ENCODE assay signal across 13 cellular contexts in genomic region chr2:63743170-63743975, GRCh38.
"Had no signal": no experiment of that assay in that cellular context is flagged by ENCODE, and none has a peak within 500 bp of the region (broad histone marks: within the 10 kb centered on the region; RNA-seq: fewer than 3 reads in every experiment).

No MANE protein-coding gene starts in this region.

- H3K4me3 Mint-ChIP-seq: activated naive CD8-positive, alpha-beta T cell treated with anti-CD3 and anti-CD28 coated beads, Interleukin-2, amount 10 ng/mL, durations not matched to agents 7 days and 5 days; effector memory CD8-positive, alpha-beta T cell; neural crest cell; stimulated activated effector memory CD8-positive, alpha-beta T cell treated with anti-CD3 and anti-CD28 coated beads, Interleukin-12 subunit alpha, Interleukin-12 subunit beta, amount 100 ng/mL, for 72 hours had no signal

- H3K27ac ChIP-seq: ascending aorta, breast epithelium, ovary had no signal

- H3K4me3 ChIP-seq: ascending aorta, breast epithelium, ovary had no signal

- H3K27ac Mint-ChIP-seq: activated naive CD8-positive, alpha-beta T cell treated with anti-CD3 and anti-CD28 coated beads, Interleukin-2, amount 10 ng/mL, durations not matched to agents 7 days and 5 days; effector memory CD8-positive, alpha-beta T cell; stimulated activated effector memory CD8-positive, alpha-beta T cell treated with anti-CD3 and anti-CD28 coated beads, Interleukin-12 subunit alpha, Interleukin-12 subunit beta, amount 100 ng/mL, for 72 hours had no signal

- ATAC-seq: activated CD4-positive, CD25-positive, alpha-beta regulatory T cell treated with anti-CD3 and anti-CD28 coated beads, Interleukin-2, amount 50 U/mL, for 24 hours; effector memory CD8-positive, alpha-beta T cell; stimulated activated effector memory CD8-positive, alpha-beta T cell treated with anti-CD3 and anti-CD28 coated beads, Interleukin-12 subunit alpha, Interleukin-12 subunit beta, amount 100 ng/mL, for 72 hours had no signal

- H3K9me3 ChIP-seq: ascending aorta, breast epithelium, ovary had no signal

- H3K4me1 Mint-ChIP-seq: activated naive CD8-positive, alpha-beta T cell treated with anti-CD3 and anti-CD28 coated beads, Interleukin-2, amount 10 ng/mL, durations not matched to agents 7 days and 5 days; stimulated activated effector memory CD8-positive, alpha-beta T cell treated with anti-CD3 and anti-CD28 coated beads, Interleukin-12 subunit alpha, Interleukin-12 subunit beta, amount 100 ng/mL, for 72 hours had no signal

- H3K36me3 Mint-ChIP-seq: activated naive CD8-positive, alpha-beta T cell treated with anti-CD3 and anti-CD28 coated beads, Interleukin-2, amount 10 ng/mL, durations not matched to agents 7 days and 5 days; stimulated activated effector memory CD8-positive, alpha-beta T cell treated with anti-CD3 and anti-CD28 coated beads, Interleukin-12 subunit alpha, Interleukin-12 subunit beta, amount 100 ng/mL, for 72 hours had no signal

- H3K4me1 ChIP-seq: breast epithelium had no signal

- H3K27me3 ChIP-seq: ascending aorta, breast epithelium, ovary had no signal

- H3K27me3 Mint-ChIP-seq: activated naive CD8-positive, alpha-beta T cell treated with anti-CD3 and anti-CD28 coated beads, Interleukin-2, amount 10 ng/mL, durations not matched to agents 7 days and 5 days had no signal

- H3K36me3 ChIP-seq: ascending aorta, breast epithelium, ovary had no signal

- DNase-seq: activated CD4-positive, alpha-beta T cell treated with anti-CD3 and anti-CD28 coated beads, Interleukin-2, amount 50 U/mL, for 1 hour; activated CD8-positive, alpha-beta memory T cell treated with anti-CD3 and anti-CD28 coated beads for 24 hours; activated gamma-delta T cell treated with Interleukin-2 at 50 U/mL for 16 hours; activated naive CD8-positive, alpha-beta T cell treated with anti-CD3 and anti-CD28 coated beads, Interleukin-2, amount 10 ng/mL, durations not matched to agents 7 days and 5 days; cerebellar nuclear complex; effector memory CD8-positive, alpha-beta T cell; foreskin melanocyte; ovary had no signal
